Comparison of ENCODE assay signal across 17 cellular contexts in the genomic region with DNA sequence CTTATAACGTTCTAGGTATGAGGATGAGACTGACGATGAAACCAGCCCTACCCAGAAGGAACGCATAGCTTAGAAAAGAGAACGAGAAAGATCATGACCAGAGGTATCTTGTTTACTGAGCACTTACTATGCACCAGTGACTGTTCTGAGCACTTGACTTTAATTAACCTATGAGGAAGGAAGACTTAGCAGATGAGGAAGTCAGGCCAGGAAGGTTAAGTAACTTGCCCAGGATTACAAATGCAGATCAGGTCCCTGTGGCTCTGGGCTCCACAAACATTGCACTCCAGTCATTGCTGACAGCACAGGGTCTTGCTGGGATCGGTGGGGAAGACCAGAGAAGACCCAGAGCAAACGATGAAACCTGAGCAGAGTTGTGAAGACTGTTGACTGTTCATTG. TPM values are rescaled to one million over a fixed set of nuclear protein-coding genes. Genes with fewer than 3 reads are reported as not detected.
A peak's percentile ranks its signal among the peaks of the same experiment; 100 is the strongest.
DNase-seq lines count a peak whose midpoint lies in the region; ATAC-seq, FAIRE-seq and TF ChIP-seq lines count a peak whose summit lies in the region.
"Had no signal": no experiment of that assay in that cellular context is flagged by ENCODE, and none has a peak within 500 bp of the region (broad histone marks: within the 10 kb centered on the region; RNA-seq: fewer than 3 reads in every experiment).

No MANE protein-coding gene starts in this region.

- H3K4me3 Mint-ChIP-seq in HFFc6, result no peak overlapping the region
- no peak overlapping the region for H3K4me3 Mint-ChIP-seq in naive thymus-derived CD4-positive, alpha-beta T cell
- H3K4me3 Mint-ChIP-seq: activated T-cell treated with anti-CD3 and anti-CD28 coated beads, Interleukin-2, amount 50 U/mL, for 24 hours; CD4-positive, CD25-positive, alpha-beta regulatory T cell; natural killer cell had no signal

- H3K18ac ChIP-seq in H1 (ENCODE audit: extremely low read depth, low read length), result no peak overlapping the region

- ATAC-seq in naive thymus-derived CD4-positive, alpha-beta T cell, result peak; percentile 59
- no peak for ATAC-seq in GM18861 (IDR thresholded peaks at IDR 0.05; ENCODE audit: unreplicated experiment)
- ATAC-seq: GM12878 had no signal

- H3K36me3 ChIP-seq in H1 (ENCODE audit: control insufficient read depth in 2 of 4, insufficient read depth in 4 of 4, low read length in 3 of 4), result no peaks in the 10 kb centered on the region
- H3K36me3 ChIP-seq in naive thymus-derived CD4-positive, alpha-beta T cell (ENCODE audit: control insufficient read depth in 2 of 3, insufficient read depth in 3 of 3, low read length in 3 of 3), result no peaks in the 10 kb centered on the region
- H3K36me3 ChIP-seq: heart right ventricle had no signal

- no peak overlapping the region for H3K4me2 ChIP-seq in H1 (ENCODE audit: insufficient read depth in 1 of 2, low read depth in 2 of 2, low read length in 2 of 2)

- TF ChIP-seq POLR2A in H1 (IDR thresholded peaks at IDR 0.05; ENCODE audit: control extremely low read depth in 1 of 2, low read depth in 2 of 2, low read length in 2 of 2), result no peak

- no peaks in the 10 kb centered on the region; the same call in 1 of the 2 replicates for H3K27me3 Mint-ChIP-seq in HFFc6 (ENCODE audit: insufficient read depth)
- peaks cover 0 to 8% (median 0%) of the 10 kb centered on the region in 5 donors for H3K27me3 Mint-ChIP-seq in naive thymus-derived CD4-positive, alpha-beta T cell
- H3K27me3 Mint-ChIP-seq: activated T-cell treated with anti-CD3 and anti-CD28 coated beads, Interleukin-2, amount 50 U/mL, for 24 hours had no signal

- H4K5ac ChIP-seq in H1 (ENCODE audit: insufficient read length, low read depth, low read length), result no peak overlapping the region

- intact Hi-C loops in naive thymus-derived CD4-positive, alpha-beta T cell (cut with micrococcal nuclease), result no loop called here

- no peak overlapping the region for H3K23ac ChIP-seq in H1 (ENCODE audit: insufficient read length)

- no peak overlapping the region for H3K4ac ChIP-seq in H1 (replicated peaks; ENCODE audit: insufficient read length, low read depth, low read length)

- H3K27me3 ChIP-seq in H1 (replicated peaks in 1 of 4; ENCODE audit: control insufficient read depth in 3 of 4, extremely low read depth in 1 of 4, insufficient read depth in 3 of 4, low read length in 3 of 4), result no peaks in the 10 kb centered on the region
- no peaks in the 10 kb centered on the region for H3K27me3 ChIP-seq in naive thymus-derived CD4-positive, alpha-beta T cell (ENCODE audit: control insufficient read depth in 2 of 2, insufficient read depth in 2 of 2, low read length in 2 of 2)

- peak overlapping the region; percentile 7 for H4K91ac ChIP-seq in H1 (replicated peaks; ENCODE audit: insufficient read length, low read length)

- TF ChIP-seq EP300 in H1 (IDR thresholded peaks at IDR 0.05; ENCODE audit: borderline replicate concordance in 1 of 2, low read depth in 2 of 2, low read length in 2 of 2), result no peak

- no peak overlapping the region for H2BK15ac ChIP-seq in H1 (ENCODE audit: low read length)

- H3K4me1 ChIP-seq in H1 (replicated peaks in 1 of 4; ENCODE audit: control insufficient read depth in 3 of 4, insufficient read depth in 4 of 4, low read length in 3 of 4), result peaks cover 0 to 19% (median 12%) of the 10 kb centered on the region in 4 experiments; a peak in 6 of 7 replicates
- peaks cover 0 to 9% of the 10 kb centered on the region in 2 donors for H3K4me1 ChIP-seq in naive thymus-derived CD4-positive, alpha-beta T cell (ENCODE audit: control insufficient read depth in 2 of 2, insufficient read depth in 2 of 2, low read length in 2 of 2)

- H3K79me2 ChIP-seq in H1 (ENCODE audit: control insufficient read depth in 1 of 2, insufficient read depth in 2 of 2, low read length in 2 of 2), result no peaks in the 10 kb centered on the region

- H3K4me1 Mint-ChIP-seq in HFFc6 (ENCODE audit: low read depth), result peaks cover 62% of the 10 kb centered on the region
- H3K4me1 Mint-ChIP-seq in naive thymus-derived CD4-positive, alpha-beta T cell, result peaks cover 16 to 23% (median 19%) of the 10 kb centered on the region in 7 donors
- H3K4me1 Mint-ChIP-seq: natural killer cell had no signal

- H3K9me3 Mint-ChIP-seq in HFFc6, result no peaks in the 10 kb centered on the region
- peaks cover 0 to 2% (median 0%) of the 10 kb centered on the region in 11 donors for H3K9me3 Mint-ChIP-seq in naive thymus-derived CD4-positive, alpha-beta T cell
- H3K9me3 Mint-ChIP-seq: activated T-cell treated with anti-CD3 and anti-CD28 coated beads, Interleukin-2, amount 50 U/mL, for 24 hours; natural killer cell had no signal

- peak overlapping the region; percentile 25; the same call in 1 of the 2 replicates for H3K27ac Mint-ChIP-seq in HFFc6
- H3K27ac Mint-ChIP-seq in naive thymus-derived CD4-positive, alpha-beta T cell, result peak overlapping the region in 1 of 9 donors; percentile 83
- H3K27ac Mint-ChIP-seq: activated T-cell treated with anti-CD3 and anti-CD28 coated beads, Interleukin-2, amount 50 U/mL, for 24 hours; CD4-positive, CD25-positive, alpha-beta regulatory T cell; natural killer cell had no signal

- no peaks in the 10 kb centered on the region for H3K36me3 Mint-ChIP-seq in HFFc6 (ENCODE audit: low read depth)
- no peaks in the 10 kb centered on the region for H3K36me3 Mint-ChIP-seq in naive thymus-derived CD4-positive, alpha-beta T cell
- H3K36me3 Mint-ChIP-seq: CD4-positive, CD25-positive, alpha-beta regulatory T cell; natural killer cell had no signal

- no peak for TF ChIP-seq RAD21 in H1 (IDR thresholded peaks at IDR 0.05 in 1 of 2, conservative IDR thresholded peaks at IDR 0.05 in 1 of 2; ENCODE audit: low read depth in 2 of 2, low read length in 2 of 2)

- H3K56ac ChIP-seq in H1 (replicated peaks; ENCODE audit: insufficient read length, low read depth, low read length), result no peak overlapping the region

- H2BK12ac ChIP-seq in H1 (ENCODE audit: low read depth, low read length), result no peak overlapping the region

- H2BK120ac ChIP-seq in H1 (replicated peaks; ENCODE audit: low read depth, low read length), result no peak overlapping the region

- H3K9ac ChIP-seq in H1 (replicated peaks in 1 of 4; ENCODE audit: extremely low read depth in 1 of 4, low read depth in 3 of 4, low read length in 3 of 4), result no peak overlapping the region

- H3K27ac ChIP-seq in H1 (ENCODE audit: low read depth, low read length), result no peak overlapping the region
- H3K27ac ChIP-seq in naive thymus-derived CD4-positive, alpha-beta T cell (ENCODE audit: low read depth, low read length), result no peak overlapping the region

- POLR2A ChIA-PET in H1 (lab: Charles Lee; ENCODE audit: partially characterized antibody), result interaction anchor here (1.1 to 2.2 kb wide), 5 partner anchors 9 to 51 kb away, joined by 3 to 10 read pairs (median 7); a partner anchor contains a TSS
- POLR2A ChIA-PET in naive thymus-derived CD4-positive, alpha-beta T cell (lab: Charles Lee), result no interaction called here

- TF ChIP-seq CTCF in HFFc6 (IDR thresholded peaks at IDR 0.05), result no peak
- no peak for TF ChIP-seq CTCF in H1 (IDR thresholded peaks at IDR 0.05; ENCODE audit: control extremely low read depth in 1 of 3, insufficient read depth in 1 of 3, low read depth in 1 of 3, low read length in 3 of 3)

- no peak overlapping the region for H2BK5ac ChIP-seq in H1 (ENCODE audit: low read depth, low read length)

- no peaks in the 10 kb centered on the region for H4K20me1 ChIP-seq in H1 (replicated peaks in 1 of 2; ENCODE audit: control insufficient read depth in 1 of 2, insufficient read depth in 2 of 2, low read length in 2 of 2)

- no peak overlapping the region for H4K8ac ChIP-seq in H1 (ENCODE audit: extremely low read depth, insufficient read depth, low read length)

- no peaks in the 10 kb centered on the region for H3K23me2 ChIP-seq in H1 (ENCODE audit: low read depth, low read length)

- no peak overlapping the region for H2BK20ac ChIP-seq in H1 (ENCODE audit: low read length)

- no peak overlapping the region for H3K4me3 ChIP-seq in H1 (ENCODE audit: extremely low read depth in 1 of 4, insufficient read depth in 2 of 4, low read depth in 3 of 4, low read length in 4 of 4)
- H3K4me3 ChIP-seq in naive thymus-derived CD4-positive, alpha-beta T cell (ENCODE audit: low read length), result no peak overlapping the region
- H3K4me3 ChIP-seq: GM12878, heart right ventricle had no signal

- CTCF ChIA-PET in H1 (lab: Charles Lee; ENCODE audit: partially characterized antibody), result interaction anchor here (0.6 to 33.9 kb wide), 8 partner anchors 10 to 165 kb away, joined by 3 to 427 read pairs (median 6); a partner anchor contains a TSS
- CTCF ChIA-PET in naive thymus-derived CD4-positive, alpha-beta T cell (lab: Charles Lee), result no interaction called here

- FAIRE-seq in H1 (lab: Jason Lieb, UNC), result no peak
- FAIRE-seq: GM12878 had no signal

- H3K14ac ChIP-seq in H1 (ENCODE audit: insufficient read length), result no peak overlapping the region

- WGBS in H1 (ENCODE audit: extremely low coverage in 1 of 2, insufficient coverage in 1 of 2, insufficient read length in 1 of 2, insufficient replicate concordance in 2 of 2, low coverage in 1 of 2, low lambda C conversion rate in 2 of 2, missing lambda C conversion rate in 1 of 2), 2 experiments, result 90% methylated on average over 6 of the region's 6 CpGs; no CpG with 5 or more reads in 1 of the 2 experiments

- no peak overlapping the region for H2AFZ ChIP-seq in H1 (ENCODE audit: low read length)

- no peak for DNase-seq in HFFc6
- DNase-seq in NOMO-1 (lab: John Stamatoyannopoulos, UW; ENCODE audit: unreplicated experiment in 2 of 2), result peak; percentile 75 to 87
- DNase-seq in H1 (ENCODE audit: low read depth in 1 of 2, low spot score in 2 of 2), result no peak
- no peak for DNase-seq in naive thymus-derived CD4-positive, alpha-beta T cell
- DNase-seq in DMS114 treated with DMSO at 0.1 percent for 48 hours (lab: John Stamatoyannopoulos, UW; ENCODE audit: unreplicated experiment), result no peak
- DNase-seq in NK-92 treated with Interleukin-12 subunit alpha and Interleukin-12 subunit beta, amount 100 ng/mL, for 24 hours (lab: John Stamatoyannopoulos, UW), result no peak
- DNase-seq: activated T-cell treated with anti-CD3 and anti-CD28 coated beads, Interleukin-2, amount 50 U/mL, for 24 hours; CD4-positive, CD25-positive, alpha-beta regulatory T cell; heart right ventricle; natural killer cell; NCI-H446 treated with DMSO at 0.1 percent for 48 hours had no signal

- H3K9me3 ChIP-seq in H1 (ENCODE audit: insufficient read depth in 2 of 2, low read depth in 1 of 2, low read length in 1 of 2), result no peaks in the 10 kb centered on the region
- no peaks in the 10 kb centered on the region for H3K9me3 ChIP-seq in naive thymus-derived CD4-positive, alpha-beta T cell (ENCODE audit: control insufficient read depth in 2 of 3, low read length in 3 of 3)
- H3K9me3 ChIP-seq: heart right ventricle had no signal

- no peak overlapping the region for H2AK5ac ChIP-seq in H1 (ENCODE audit: low read depth, low read length)

- no peaks in the 10 kb centered on the region for H3K79me1 ChIP-seq in H1 (ENCODE audit: low read depth, low read length)

RNA-seq across cellular contexts. Expression of a gene that starts 7.1 kb away (rescaled TPM):
- total RNA-seq in HFFc6 (2021; fragmentation: NEBNext Ultra II Directional; extraction: Animal tissue kit (Norgen Biotek cat#: 25700)), result not detected
- total RNA-seq in H1 (2021; fragmentation: NEBNext Ultra II Directional; extraction: Animal tissue kit (Norgen Biotek cat#: 25700)), result not detected in 2 replicates
- 0.09 and 0.17 TPM in 2 replicates for polyA plus RNA-seq in H1 (2011; rRNA removed)
- not detected for polyA plus RNA-seq in H1 (2011; cell fraction: cytosol; rRNA removed)
- not detected for polyA plus RNA-seq in H1 (2011; cell fraction: nucleus; rRNA removed)
- polyA plus RNA-seq in H1 (2012, experiment 1 of 2), result not detected in 4 replicates
- not detected for polyA plus RNA-seq in H1 (2012, experiment 2 of 2)
- polyA plus RNA-seq in H1 (2013, experiment 1 of 2), result not detected
- not detected for polyA plus RNA-seq in H1 (2013, experiment 2 of 2)
- polyA minus RNA-seq in H1 (2011; rRNA and poly(A)+ RNA removed), result not detected in 2 replicates
- not detected for polyA minus RNA-seq in H1 (2011; cell fraction: cytosol; rRNA and poly(A)+ RNA removed)
- not detected for polyA minus RNA-seq in H1 (2011; cell fraction: nucleus; rRNA and poly(A)+ RNA removed)
- not detected for total RNA-seq in naive thymus-derived CD4-positive, alpha-beta T cell
- not detected for polyA plus RNA-seq in naive thymus-derived CD4-positive, alpha-beta T cell
- total RNA-seq: cardiac septum; CD4-positive, CD25-positive, alpha-beta regulatory T cell; GM12878; heart right ventricle; natural killer cell; temporal lobe had no signal
- polyA plus RNA-seq: CD4-positive, CD25-positive, alpha-beta regulatory T cell; GM12878 had no signal

RNA-seq across cellular contexts. Expression of a gene that starts 8.6 kb away (rescaled TPM):
- not detected for total RNA-seq in HFFc6 (2021; fragmentation: NEBNext Ultra II Directional; extraction: Animal tissue kit (Norgen Biotek cat#: 25700))
- total RNA-seq in H1 (2021; fragmentation: NEBNext Ultra II Directional; extraction: Animal tissue kit (Norgen Biotek cat#: 25700)), result not detected in 2 replicates
- not detected in 2 replicates for polyA plus RNA-seq in H1 (2011; rRNA removed)
- polyA plus RNA-seq in H1 (2011; cell fraction: cytosol; rRNA removed), result not detected
- not detected for polyA plus RNA-seq in H1 (2011; cell fraction: nucleus; rRNA removed)
- polyA plus RNA-seq in H1 (2012, experiment 1 of 2), result not detected in 4 replicates
- not detected for polyA plus RNA-seq in H1 (2012, experiment 2 of 2)
- polyA plus RNA-seq in H1 (2013, experiment 1 of 2), result not detected
- not detected for polyA plus RNA-seq in H1 (2013, experiment 2 of 2)
- not detected in 2 replicates for polyA minus RNA-seq in H1 (2011; rRNA and poly(A)+ RNA removed)
- polyA minus RNA-seq in H1 (2011; cell fraction: cytosol; rRNA and poly(A)+ RNA removed), result not detected
- polyA minus RNA-seq in H1 (2011; cell fraction: nucleus; rRNA and poly(A)+ RNA removed), result not detected
- not detected for total RNA-seq in naive thymus-derived CD4-positive, alpha-beta T cell
- polyA plus RNA-seq in naive thymus-derived CD4-positive, alpha-beta T cell, result not detected
- total RNA-seq: cardiac septum; CD4-positive, CD25-positive, alpha-beta regulatory T cell; epithelial cell of proximal tubule; GM12878; heart right ventricle; natural killer cell; RPMI7951; temporal lobe had no signal
- polyA plus RNA-seq: CD4-positive, CD25-positive, alpha-beta regulatory T cell; GM12878; heart right ventricle had no signal

RNA-seq across cellular contexts. Expression of a gene that starts 17.3 kb away (rescaled TPM):
- not detected for total RNA-seq in HFFc6 (2021; fragmentation: NEBNext Ultra II Directional; extraction: Animal tissue kit (Norgen Biotek cat#: 25700))
- total RNA-seq in H1 (2021; fragmentation: NEBNext Ultra II Directional; extraction: Animal tissue kit (Norgen Biotek cat#: 25700)), result not detected in 2 replicates
- not detected in 2 replicates for polyA plus RNA-seq in H1 (2011; rRNA removed)
- not detected for polyA plus RNA-seq in H1 (2011; cell fraction: cytosol; rRNA removed)
- not detected for polyA plus RNA-seq in H1 (2011; cell fraction: nucleus; rRNA removed)
- not detected in 4 replicates for polyA plus RNA-seq in H1 (2012, experiment 1 of 2)
- not detected for polyA plus RNA-seq in H1 (2012, experiment 2 of 2)
- polyA plus RNA-seq in H1 (2013, experiment 1 of 2), result not detected
- not detected for polyA plus RNA-seq in H1 (2013, experiment 2 of 2)
- not detected in 2 replicates for polyA minus RNA-seq in H1 (2011; rRNA and poly(A)+ RNA removed)
- polyA minus RNA-seq in H1 (2011; cell fraction: cytosol; rRNA and poly(A)+ RNA removed), result not detected
- not detected for polyA minus RNA-seq in H1 (2011; cell fraction: nucleus; rRNA and poly(A)+ RNA removed)
- not detected for total RNA-seq in naive thymus-derived CD4-positive, alpha-beta T cell
- not detected for polyA plus RNA-seq in naive thymus-derived CD4-positive, alpha-beta T cell
- total RNA-seq: cardiac septum; CD4-positive, CD25-positive, alpha-beta regulatory T cell; epithelial cell of proximal tubule; GM12878; heart right ventricle; natural killer cell; RPMI7951; temporal lobe had no signal
- polyA plus RNA-seq: CD4-positive, CD25-positive, alpha-beta regulatory T cell; GM12878; heart right ventricle had no signal

RNA-seq across cellular contexts. Expression of a gene that starts 20.4 kb away (rescaled TPM):
- 1 to 10 TPM; 5.0 to 8.6 (median 6.9) TPM for total RNA-seq in HFFc6 (2021; fragmentation: NEBNext Ultra II Directional; extraction: Animal tissue kit (Norgen Biotek cat#: 25700))
- total RNA-seq in H1 (2021; fragmentation: NEBNext Ultra II Directional; extraction: Animal tissue kit (Norgen Biotek cat#: 25700)), result 0.13 and 0.21 TPM in 2 replicates
- polyA plus RNA-seq in H1 (2011; rRNA removed), result 0.09 and 0.11 TPM in 2 replicates
- 0.16 TPM for polyA plus RNA-seq in H1 (2011; cell fraction: cytosol; rRNA removed)
- polyA plus RNA-seq in H1 (2011; cell fraction: nucleus; rRNA removed), result 0.47 TPM
- polyA plus RNA-seq in H1 (2012, experiment 1 of 2), result 0.17 to 0.40 TPM (median 0.23 TPM) in 4 replicates
- polyA plus RNA-seq in H1 (2012, experiment 2 of 2), result not detected
- 0.04 TPM for polyA plus RNA-seq in H1 (2013, experiment 1 of 2)
- 0.42 TPM for polyA plus RNA-seq in H1 (2013, experiment 2 of 2)
- 0.20 and 0.25 TPM in 2 replicates for polyA minus RNA-seq in H1 (2011; rRNA and poly(A)+ RNA removed)
- not detected for polyA minus RNA-seq in H1 (2011; cell fraction: cytosol; rRNA and poly(A)+ RNA removed)
- 0.80 TPM for polyA minus RNA-seq in H1 (2011; cell fraction: nucleus; rRNA and poly(A)+ RNA removed)
- not detected for total RNA-seq in naive thymus-derived CD4-positive, alpha-beta T cell
- not detected for polyA plus RNA-seq in naive thymus-derived CD4-positive, alpha-beta T cell
- total RNA-seq: cardiac septum; CD4-positive, CD25-positive, alpha-beta regulatory T cell; natural killer cell had no signal
- polyA plus RNA-seq: CD4-positive, CD25-positive, alpha-beta regulatory T cell had no signal

RNA-seq across cellular contexts. Expression of a gene that starts 29.8 kb away (rescaled TPM):
- 100 to 1,000 TPM in 2 of 6 experiments, 10 to 100 TPM in 4; 45.7 to 244 (median 50.6) TPM for total RNA-seq in HFFc6 (2021; fragmentation: NEBNext Ultra II Directional; extraction: Animal tissue kit (Norgen Biotek cat#: 25700))
- 122 and 137 TPM in 2 replicates for total RNA-seq in H1 (2021; fragmentation: NEBNext Ultra II Directional; extraction: Animal tissue kit (Norgen Biotek cat#: 25700))
- 120 and 192 TPM in 2 replicates for polyA plus RNA-seq in H1 (2011; rRNA removed)
- polyA plus RNA-seq in H1 (2011; cell fraction: cytosol; rRNA removed), result 174 TPM
- 160 TPM for polyA plus RNA-seq in H1 (2011; cell fraction: nucleus; rRNA removed)
- 117 to 161 TPM (median 152 TPM) in 4 replicates for polyA plus RNA-seq in H1 (2012, experiment 1 of 2)
- 165 TPM for polyA plus RNA-seq in H1 (2012, experiment 2 of 2)
- 70.3 TPM for polyA plus RNA-seq in H1 (2013, experiment 1 of 2)
- polyA plus RNA-seq in H1 (2013, experiment 2 of 2), result 64.2 TPM
- 68.0 and 81.3 TPM in 2 replicates for polyA minus RNA-seq in H1 (2011; rRNA and poly(A)+ RNA removed)
- polyA minus RNA-seq in H1 (2011; cell fraction: cytosol; rRNA and poly(A)+ RNA removed), result 95.6 TPM
- 73.2 TPM for polyA minus RNA-seq in H1 (2011; cell fraction: nucleus; rRNA and poly(A)+ RNA removed)
- total RNA-seq in naive thymus-derived CD4-positive, alpha-beta T cell, result not detected
- not detected for polyA plus RNA-seq in naive thymus-derived CD4-positive, alpha-beta T cell
- total RNA-seq: CD4-positive, CD25-positive, alpha-beta regulatory T cell; natural killer cell had no signal
- polyA plus RNA-seq: CD4-positive, CD25-positive, alpha-beta regulatory T cell had no signal

Comparison
In these comparisons a context has a peak if more than half of its experiments do, and no peak if none do; other contexts are left out.
1. DNase-seq: peak in NOMO-1 (2 of 2); none in HFFc6 (single experiment), H1 (0 of 2), naive thymus-derived CD4-positive, alpha-beta T cell (0 of 9), DMS114 treated with DMSO at 0.1 percent for 48 hours (single experiment) and NK-92 treated with Interleukin-12 subunit alpha and Interleukin-12 subunit beta, amount 100 ng/mL, for 24 hours (single experiment).